In genomic region chr1:24138481-24139158, GRCh38 we compare ENCODE assay signal across 24 cellular contexts. TPM values are rescaled to one million over a fixed set of nuclear protein-coding genes. Genes with fewer than 3 reads are reported as not detected.
DNase-seq lines count a peak whose midpoint lies in the region; ATAC-seq, FAIRE-seq and TF ChIP-seq lines count a peak whose summit lies in the region.
"Had no signal": no experiment of that assay in that cellular context is flagged by ENCODE, and none has a peak within 500 bp of the region (broad histone marks: within the 10 kb centered on the region; RNA-seq: fewer than 3 reads in every experiment).

No MANE protein-coding gene starts in this region.

- TF ChIP-seq CTCF in RWPE2 (IDR thresholded peaks at IDR 0.05; ENCODE audit: poor library complexity, severe bottlenecking) (no peak), bronchial epithelial cell (IDR thresholded peaks at IDR 0.05; ENCODE audit: insufficient read depth, low read length, severe bottlenecking) (no peak), progenitor cell of endocrine pancreas (IDR thresholded peaks at IDR 0.05; ENCODE audit: unreplicated experiment) (no peak)

- H4K91ac ChIP-seq in mesenchymal stem cell (ENCODE audit: low read length) = no peak overlapping the region

- H3K27ac ChIP-seq in RWPE2 (ENCODE audit: poor library complexity, severe bottlenecking) (no peak overlapping the region), mesenchymal stem cell (ENCODE audit: low read length, poor library complexity, severe bottlenecking) (no peak overlapping the region)
- H3K27ac ChIP-seq: A549, C4-2B, HL-60 had no signal

- no peak overlapping the region for H3K18ac ChIP-seq in mesenchymal stem cell (ENCODE audit: low read depth in 1 of 2, low read length in 2 of 2)

- no peak overlapping the region for H2AK5ac ChIP-seq in mesenchymal stem cell (ENCODE audit: low read length, severe bottlenecking)

- H3K23ac ChIP-seq in mesenchymal stem cell (ENCODE audit: low read length in 2 of 2) = no peak overlapping the region

- H3K4me3 ChIP-seq in RWPE2 (ENCODE audit: severe bottlenecking) (no peak overlapping the region), bronchial epithelial cell (ENCODE audit: low read depth, low read length) (no peak overlapping the region), mesenchymal stem cell (ENCODE audit: insufficient read depth in 1 of 2, low read depth in 1 of 2, low read length in 2 of 2) (no peak overlapping the region)
- H3K4me3 ChIP-seq: A549 had no signal

- ATAC-seq in RWPE2 (ENCODE audit: low read depth) (no peak), HG02973 (IDR thresholded peaks at IDR 0.05; ENCODE audit: unreplicated experiment) (no peak)
- ATAC-seq in activated CD8-positive, alpha-beta T cell treated with anti-CD3 and anti-CD28 coated beads, Interleukin-2, amount 10 ng/mL, durations not matched to agents 7 days and 5 days = no peak
- ATAC-seq: A549; CD8-positive, alpha-beta T cell had no signal

- DNase-seq in RWPE2 (ENCODE audit: low spot score) (peak; percentile 17), bronchial epithelial cell (ENCODE audit: low read depth) (no peak), mesenchymal stem cell (no peak), progenitor cell of endocrine pancreas (ENCODE audit: low spot score, unreplicated experiment) (no peak), T-helper 9 cell (no peak)
- no peak for DNase-seq in activated CD8-positive, alpha-beta T cell treated with anti-CD3 and anti-CD28 coated beads, Interleukin-2, amount 10 ng/mL, durations not matched to agents 7 days and 5 days
- DNase-seq: CD8-positive, alpha-beta T cell; HCEC 1CT; Kasumi-1; NCI-H1092 treated with DMSO at 0.1 percent for 48 hours; NCI-H1436 treated with DMSO at 0.1 percent for 48 hours; NCI-H187 treated with DMSO at 0.1 percent for 48 hours; NCI-H2171 treated with DMSO at 0.1 percent for 48 hours; NCI-H345; NCI-H510A treated with DMSO at 0.1 percent for 48 hours; SK-N-SH had no signal

- no peaks in the 10 kb centered on the region for H3K27me3 ChIP-seq in RWPE2 (ENCODE audit: insufficient read depth, poor library complexity, severe bottlenecking)
- no peaks in the 10 kb centered on the region for H3K27me3 ChIP-seq in bronchial epithelial cell (ENCODE audit: control insufficient read depth, insufficient read depth, low read length)
- H3K27me3 ChIP-seq in mesenchymal stem cell (ENCODE audit: control insufficient read depth in 1 of 2, insufficient read depth in 1 of 2, low read length in 2 of 2) = peaks cover 6 to 47% of the 10 kb centered on the region in 2 experiments

- H3K4me1 ChIP-seq in RWPE2 (ENCODE audit: insufficient read depth, poor library complexity, severe bottlenecking) (peaks cover 4% of the 10 kb centered on the region), mesenchymal stem cell (ENCODE audit: control insufficient read depth, insufficient read depth, low read depth, low read length) (no peaks in the 10 kb centered on the region)

- FAIRE-seq in bronchial epithelial cell (lab: Jason Lieb, UNC) = peak; percentile 58
- FAIRE-seq: A549, G401.6, H1, RCC 7860 had no signal

- no peak overlapping the region for H4K8ac ChIP-seq in mesenchymal stem cell (ENCODE audit: low read length)

- H3K27me3 Mint-ChIP-seq in progenitor cell of endocrine pancreas = no peaks in the 10 kb centered on the region
- H3K27me3 Mint-ChIP-seq in activated CD8-positive, alpha-beta T cell treated with anti-CD3 and anti-CD28 coated beads, Interleukin-2, amount 10 ng/mL, durations not matched to agents 7 days and 5 days (ENCODE audit: low read depth) = peaks cover 19% of the 10 kb centered on the region

- no peaks in the 10 kb centered on the region for H3K9me3 ChIP-seq in RWPE2 (ENCODE audit: severe bottlenecking)
- no peaks in the 10 kb centered on the region for H3K9me3 ChIP-seq in mesenchymal stem cell (ENCODE audit: control insufficient read depth, low read length)
- H3K9me3 ChIP-seq: A549, Caco-2, SK-N-SH had no signal

- no peak overlapping the region for H3K4me2 ChIP-seq in mesenchymal stem cell (ENCODE audit: low read length, poor library complexity, severe bottlenecking)
- H3K4me2 ChIP-seq: A549, SK-N-SH had no signal

- H3K79me1 ChIP-seq in mesenchymal stem cell (replicated peaks; ENCODE audit: low read length, poor library complexity, severe bottlenecking) = no peaks in the 10 kb centered on the region

- no peaks in the 10 kb centered on the region for H3K36me3 Mint-ChIP-seq in progenitor cell of endocrine pancreas (ENCODE audit: insufficient read depth)
- no peaks in the 10 kb centered on the region for H3K36me3 Mint-ChIP-seq in activated CD8-positive, alpha-beta T cell treated with anti-CD3 and anti-CD28 coated beads, Interleukin-2, amount 10 ng/mL, durations not matched to agents 7 days and 5 days (ENCODE audit: low read depth)
- H3K36me3 Mint-ChIP-seq: CD8-positive, alpha-beta T cell had no signal

- CTCF ChIA-PET in activated CD8-positive, alpha-beta T cell treated with anti-CD3 and anti-CD28 coated beads, Interleukin-2, amount 10 ng/mL, durations not matched to agents 7 days and 5 days (lab: Charles Lee) = interaction anchor here (0.6 to 2.0 kb wide), 2 partner anchors 11 to 12 kb away, joined by 3 to 5 read pairs; no protein-coding TSS in a partner anchor

- WGBS in mesenchymal stem cell = 88% methylated on average over 13 of the region's 13 CpGs

- H3K36me3 ChIP-seq in RWPE2 (ENCODE audit: low read depth) = peaks cover 9% of the 10 kb centered on the region
- no peaks in the 10 kb centered on the region for H3K36me3 ChIP-seq in bronchial epithelial cell (ENCODE audit: control insufficient read depth, insufficient read depth, low read length)
- H3K36me3 ChIP-seq in mesenchymal stem cell (ENCODE audit: control insufficient read depth in 1 of 2, insufficient read depth in 2 of 2, low read depth in 1 of 2, low read length in 2 of 2) = no peaks in the 10 kb centered on the region

- no peak overlapping the region for H3K4me3 Mint-ChIP-seq in progenitor cell of endocrine pancreas (ENCODE audit: low read depth)
- H3K4me3 Mint-ChIP-seq in activated CD8-positive, alpha-beta T cell treated with anti-CD3 and anti-CD28 coated beads, Interleukin-2, amount 10 ng/mL, durations not matched to agents 7 days and 5 days = no peak overlapping the region
- H3K4me3 Mint-ChIP-seq: CD8-positive, alpha-beta T cell had no signal

- H3K4me1 Mint-ChIP-seq in progenitor cell of endocrine pancreas (ENCODE audit: low read depth) = peaks cover 19% of the 10 kb centered on the region
- peaks cover 7% of the 10 kb centered on the region for H3K4me1 Mint-ChIP-seq in activated CD8-positive, alpha-beta T cell treated with anti-CD3 and anti-CD28 coated beads, Interleukin-2, amount 10 ng/mL, durations not matched to agents 7 days and 5 days (ENCODE audit: low read depth)

- H3K9ac ChIP-seq in mesenchymal stem cell (ENCODE audit: low read length) = no peak overlapping the region
- H3K9ac ChIP-seq: SK-N-SH had no signal

- H2BK15ac ChIP-seq in mesenchymal stem cell (ENCODE audit: low read depth, poor library complexity, severe bottlenecking) = peak overlapping the region; percentile 16

- H2BK12ac ChIP-seq in mesenchymal stem cell (ENCODE audit: low read length in 2 of 2) = no peak overlapping the region

- H3K9me3 Mint-ChIP-seq in progenitor cell of endocrine pancreas (ENCODE audit: low read depth) = no peaks in the 10 kb centered on the region
- peaks cover 6% of the 10 kb centered on the region for H3K9me3 Mint-ChIP-seq in activated CD8-positive, alpha-beta T cell treated with anti-CD3 and anti-CD28 coated beads, Interleukin-2, amount 10 ng/mL, durations not matched to agents 7 days and 5 days (ENCODE audit: insufficient read depth)
- H3K9me3 Mint-ChIP-seq: CD8-positive, alpha-beta T cell had no signal

- H3K4ac ChIP-seq in mesenchymal stem cell (ENCODE audit: low read depth in 1 of 2, low read length in 2 of 2) = no peak overlapping the region

- no peak overlapping the region for H2AFZ ChIP-seq in mesenchymal stem cell (ENCODE audit: low read depth, low read length)

- H2BK5ac ChIP-seq in mesenchymal stem cell (ENCODE audit: low read depth, low read length, poor library complexity, severe bottlenecking) = no peak overlapping the region

- no peak overlapping the region for H3K14ac ChIP-seq in mesenchymal stem cell (ENCODE audit: low read length in 2 of 2)

- H2BK120ac ChIP-seq in mesenchymal stem cell (ENCODE audit: low read depth, low read length) = no peak overlapping the region

- POLR2A ChIA-PET in activated CD8-positive, alpha-beta T cell treated with anti-CD3 and anti-CD28 coated beads, Interleukin-2, amount 10 ng/mL, durations not matched to agents 7 days and 5 days (lab: Charles Lee) = no interaction called here

- H3K27ac Mint-ChIP-seq in progenitor cell of endocrine pancreas = peak overlapping the region; percentile 82
- H3K27ac Mint-ChIP-seq in activated CD8-positive, alpha-beta T cell treated with anti-CD3 and anti-CD28 coated beads, Interleukin-2, amount 10 ng/mL, durations not matched to agents 7 days and 5 days = no peak overlapping the region
- H3K27ac Mint-ChIP-seq: CD8-positive, alpha-beta T cell had no signal

RNA-seq across cellular contexts. Expression of gene IL22RA1, which starts 4.3 kb away (rescaled TPM):
- total RNA-seq in bronchial epithelial cell = 0.26 and 1.5 TPM in 2 replicates
- not detected for polyA plus RNA-seq in mesenchymal stem cell (2013, experiment 1 of 2)
- not detected for polyA plus RNA-seq in mesenchymal stem cell (2013, experiment 2 of 2)
- total RNA-seq in progenitor cell of endocrine pancreas = 0.13 and 0.26 TPM in 2 replicates
- total RNA-seq in activated CD8-positive, alpha-beta T cell treated with anti-CD3 and anti-CD28 coated beads, Interleukin-2, amount 10 ng/mL, durations not matched to agents 7 days and 5 days = not detected
- total RNA-seq: CD8-positive, alpha-beta T cell had no signal

RNA-seq across cellular contexts. Expression of gene MYOM3, which starts 26.7 kb away (rescaled TPM):
- total RNA-seq in bronchial epithelial cell (under 0.01 and 0.13 TPM in 2 replicates), progenitor cell of endocrine pancreas (0.62 and 0.84 TPM in 2 replicates)
- not detected for polyA plus RNA-seq in mesenchymal stem cell (2013, experiment 1 of 2)
- polyA plus RNA-seq in mesenchymal stem cell (2013, experiment 2 of 2) = not detected
- total RNA-seq in activated CD8-positive, alpha-beta T cell treated with anti-CD3 and anti-CD28 coated beads, Interleukin-2, amount 10 ng/mL, durations not matched to agents 7 days and 5 days = not detected
- total RNA-seq: Caco-2; CD8-positive, alpha-beta T cell had no signal

RNA-seq across cellular contexts. Expression of gene IFNLR1, which starts 48.5 kb away (rescaled TPM):
- 4.5 and 5.5 TPM in 2 replicates for total RNA-seq in bronchial epithelial cell
- polyA plus RNA-seq in mesenchymal stem cell (2013, experiment 1 of 2) = 0.12 TPM
- 0.15 TPM for polyA plus RNA-seq in mesenchymal stem cell (2013, experiment 2 of 2)
- 19.6 and 21.2 TPM in 2 replicates for total RNA-seq in progenitor cell of endocrine pancreas
- 1 to 10 TPM; 2.6 to 4.0 TPM for total RNA-seq in activated CD8-positive, alpha-beta T cell treated with anti-CD3 and anti-CD28 coated beads, Interleukin-2, amount 10 ng/mL, durations not matched to agents 7 days and 5 days
